Comparison of ENCODE assay signal across 19 cellular contexts in the genomic region with DNA sequence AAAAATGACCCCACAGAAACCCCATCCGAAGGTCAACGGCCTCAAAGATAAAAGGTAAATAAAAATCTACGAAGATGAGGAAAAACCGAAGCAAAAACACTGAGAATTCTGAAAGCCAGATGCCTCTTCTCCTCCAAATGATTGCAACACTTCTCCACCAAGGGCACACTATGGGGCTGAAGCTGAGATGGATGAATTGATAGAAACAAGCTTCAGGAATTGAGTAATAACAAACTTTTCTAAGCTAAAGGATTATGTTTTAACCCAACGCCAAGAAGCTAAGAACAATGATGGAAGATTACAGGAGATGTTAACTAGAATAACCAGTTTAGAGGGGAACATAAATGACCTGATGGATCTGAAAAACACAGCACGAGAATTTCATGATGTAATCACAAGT.
"Had no signal": no experiment of that assay in that cellular context is flagged by ENCODE, and none has a peak within 500 bp of the region (broad histone marks: within the 10 kb centered on the region; RNA-seq: fewer than 3 reads in every experiment).

No MANE protein-coding gene starts in this region.

- H3K4me1 Mint-ChIP-seq: nephron progenitor cell had no signal

- H3K4me3 ChIP-seq: breast epithelium, coronary artery, lung, tibial nerve had no signal

- H3K9me3 ChIP-seq: breast epithelium had no signal

- H3K27ac ChIP-seq: breast epithelium, coronary artery, tibial nerve had no signal

- H3K4me3 Mint-ChIP-seq: nephron progenitor cell; stimulated activated naive CD8-positive, alpha-beta T cell treated with anti-CD3 and anti-CD28 coated beads, Interleukin-15, Interleukin-2, amounts not matched to agents 100 ng/mL and 50 ng/mL, for 24 hours had no signal

- H3K27me3 ChIP-seq: breast epithelium, tibial nerve had no signal

- H3K4me1 ChIP-seq: breast epithelium, tibial nerve had no signal

- H3K36me3 ChIP-seq: breast epithelium, tibial nerve had no signal

- H3K27me3 Mint-ChIP-seq: stimulated activated naive CD8-positive, alpha-beta T cell treated with anti-CD3 and anti-CD28 coated beads, Interleukin-15, Interleukin-2, amounts not matched to agents 100 ng/mL and 50 ng/mL, for 24 hours had no signal

- H3K27ac Mint-ChIP-seq: nephron progenitor cell; stimulated activated naive CD8-positive, alpha-beta T cell treated with anti-CD3 and anti-CD28 coated beads, Interleukin-15, Interleukin-2, amounts not matched to agents 100 ng/mL and 50 ng/mL, for 24 hours had no signal

- DNase-seq: activated CD8-positive, alpha-beta memory T cell treated with anti-CD3 and anti-CD28 coated beads for 24 hours; activated CD8-positive, alpha-beta memory T cell treated with anti-CD3 and anti-CD28 coated beads, Interleukin-2, amount 50 U/mL, for 48 hours; activated effector memory CD4-positive, alpha-beta T cell treated with Interleukin-2 at 50 U/mL for 16 hours; activated naive CD4-positive, alpha-beta T cell treated with anti-CD3 and anti-CD28 coated beads, Interleukin-2, amount 50 U/mL, for 16 hours; activated T-cell treated with anti-CD3 and anti-CD28 coated beads, Interleukin-2, amount 50 U/mL, for 48 hours; erythroblast; hippocampal formation; islet precursor cell; nephron progenitor cell; occipital lobe; stimulated activated CD4-positive, alpha-beta T cell treated with anti-CD3 and anti-CD28 coated beads, Interleukin-12 subunit alpha, Interleukin-12 subunit beta, amount 100 ng/mL, for 4 hours; stimulated activated CD4-positive, alpha-beta T cell treated with anti-CD3 and anti-CD28 coated beads, Interleukin-1b, Interleukin-23, amount 100 ng/mL, for 48 hours; T-helper 1 cell; T-helper 9 cell had no signal
